In the genomic region with DNA sequence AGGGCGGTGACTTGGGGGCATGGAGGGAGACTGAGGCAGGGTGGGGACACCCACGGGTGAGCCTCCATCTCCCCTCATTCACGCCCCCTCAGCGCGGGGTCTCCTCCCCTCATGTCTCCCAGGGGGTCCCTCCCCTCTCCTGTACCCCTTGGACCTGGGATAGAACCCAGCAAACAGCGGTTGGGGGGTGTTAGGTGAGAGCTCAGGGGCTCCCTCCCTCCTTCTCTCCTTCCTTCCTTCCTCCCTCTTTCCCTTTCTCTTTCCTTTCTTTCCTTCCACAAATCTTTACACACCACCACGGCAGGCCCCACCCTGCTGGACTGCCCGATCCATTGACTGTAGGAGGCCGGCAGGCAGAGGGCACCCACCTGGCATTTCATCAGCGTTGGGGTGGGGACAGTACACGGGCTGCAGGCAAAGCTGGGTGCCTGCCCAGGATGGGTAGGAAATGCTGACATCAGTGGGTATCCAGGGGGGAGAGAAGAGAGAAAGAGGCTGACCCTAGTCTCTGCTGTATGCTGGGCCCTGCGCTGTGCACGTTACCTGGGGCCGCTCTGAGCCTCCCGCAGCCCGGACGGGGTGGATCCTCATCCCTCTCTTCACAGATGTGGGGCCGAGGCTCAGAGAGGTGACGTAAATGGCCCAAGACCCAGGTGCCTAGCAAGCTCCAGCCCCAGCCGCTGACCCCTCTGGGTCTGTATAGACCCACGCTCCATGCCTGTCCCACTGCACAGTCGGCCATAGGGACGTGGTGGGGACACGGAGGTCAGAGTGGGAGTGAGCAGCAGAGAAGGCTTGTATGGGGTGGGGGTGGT, we compare ENCODE assay signal across 1 cellular context.
TF ChIP-seq lines count a peak whose summit lies in the region.

No MANE protein-coding gene starts in this region.

TF ChIP-seq in IMR-90, 13 proteins besides CTCF, POLR2A, EP300 and RAD21:
- TF ChIP-seq RFX5 (IDR thresholded peaks at IDR 0.05; ENCODE audit: low read depth, low read length) (no peak), NFE2L2 (IDR thresholded peaks at IDR 0.05; ENCODE audit: low read depth, low read length) (no peak)
